20 cellular contexts compared by ENCODE assay signal in the genomic region with DNA sequence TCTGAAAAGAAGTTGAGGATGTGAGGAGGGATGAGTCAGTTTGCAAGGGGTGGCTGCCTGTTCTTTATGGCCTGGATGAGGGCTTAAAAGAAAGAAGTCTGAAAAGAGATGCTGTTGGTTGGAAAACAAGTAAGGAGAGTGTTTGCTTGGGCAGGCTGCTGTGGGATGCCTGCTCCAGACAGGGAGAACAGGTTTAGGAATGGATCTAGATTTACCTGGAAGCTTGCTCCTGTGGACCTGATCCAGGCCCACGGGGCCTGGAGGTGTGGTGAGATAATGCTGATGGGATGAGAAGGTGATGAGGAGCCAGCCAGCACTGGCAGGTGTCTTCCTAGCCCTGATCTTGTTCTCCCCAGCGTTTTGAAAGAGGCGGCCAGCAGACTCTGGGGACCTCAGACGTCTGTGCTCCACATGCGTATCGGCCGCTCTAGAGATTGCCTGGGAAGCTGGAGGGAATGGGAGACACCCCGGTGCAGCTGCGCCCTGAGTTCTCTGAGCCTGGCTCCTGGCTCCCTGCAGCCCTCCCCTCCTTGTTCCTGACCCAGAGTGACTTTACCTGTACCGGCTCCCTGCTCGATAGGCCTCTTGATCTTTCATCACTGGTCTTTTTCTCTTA.
DNase-seq lines count a peak whose midpoint lies in the region; ATAC-seq, FAIRE-seq and TF ChIP-seq lines count a peak whose summit lies in the region.
"Had no signal": no experiment of that assay in that cellular context is flagged by ENCODE, and none has a peak within 500 bp of the region (broad histone marks: within the 10 kb centered on the region; RNA-seq: fewer than 3 reads in every experiment).

No MANE protein-coding gene starts in this region.

- H3K27ac Mint-ChIP-seq in CD8-positive, alpha-beta memory T cell, result peak overlapping the region in 5 of 8 donors; percentile 31 to 75 (median 47)
- H3K27ac Mint-ChIP-seq in neural progenitor cell, result no peak overlapping the region
- H3K27ac Mint-ChIP-seq: B cell; CD8-positive, alpha-beta T cell; GM23338; HFFc6 had no signal

- no peak overlapping the region for H3K4me3 Mint-ChIP-seq in CD8-positive, alpha-beta memory T cell
- no peak overlapping the region for H3K4me3 Mint-ChIP-seq in neural progenitor cell
- H3K4me3 Mint-ChIP-seq: B cell; CD8-positive, alpha-beta T cell; GM23338; HFFc6 had no signal

- H3K27ac ChIP-seq in C4-2B (peak overlapping the region; percentile 4; the same call in 1 of the 2 replicates), H1 (ENCODE audit: low read depth, low read length) (no peak overlapping the region), neural progenitor cell (no peak overlapping the region)
- H3K27ac ChIP-seq in CD8-positive, alpha-beta memory T cell (ENCODE audit: low read depth, low read length), result no peak overlapping the region
- H3K27ac ChIP-seq: KMS-11 had no signal

- no peak overlapping the region for H3K56ac ChIP-seq in H1 (replicated peaks; ENCODE audit: insufficient read length, low read depth, low read length)

- peaks cover 10 to 15% (median 14%) of the 10 kb centered on the region in 3 donors for H3K4me1 Mint-ChIP-seq in CD8-positive, alpha-beta memory T cell
- H3K4me1 Mint-ChIP-seq in neural progenitor cell, result peaks cover 56% of the 10 kb centered on the region

- no peak overlapping the region for H3K18ac ChIP-seq in H1 (ENCODE audit: extremely low read depth, low read length)

- no peaks in the 10 kb centered on the region for H3K27me3 ChIP-seq in CD8-positive, alpha-beta memory T cell (ENCODE audit: insufficient read depth, low read length, poor library complexity, severe bottlenecking)
- H3K27me3 ChIP-seq in H1 (replicated peaks in 1 of 4; ENCODE audit: control insufficient read depth in 3 of 4, extremely low read depth in 1 of 4, insufficient read depth in 3 of 4, low read length in 3 of 4) (no peaks in the 10 kb centered on the region), neural progenitor cell (no peaks in the 10 kb centered on the region)

- no peaks in the 10 kb centered on the region for H3K9me3 Mint-ChIP-seq in CD8-positive, alpha-beta memory T cell
- H3K9me3 Mint-ChIP-seq in neural progenitor cell, result no peaks in the 10 kb centered on the region
- H3K9me3 Mint-ChIP-seq: CD8-positive, alpha-beta T cell; GM23338; HFFc6 had no signal

- H3K27me3 Mint-ChIP-seq in CD8-positive, alpha-beta memory T cell, result peaks cover 0 to 1% of the 10 kb centered on the region in 2 donors
- no peaks in the 10 kb centered on the region for H3K27me3 Mint-ChIP-seq in neural progenitor cell (ENCODE audit: insufficient read depth, low read depth)
- H3K27me3 Mint-ChIP-seq: B cell had no signal

- POLR2A ChIA-PET in CD8-positive, alpha-beta memory T cell (lab: Charles Lee), result no interaction called here
- POLR2A ChIA-PET in H1 (lab: Charles Lee; ENCODE audit: partially characterized antibody), result interaction anchor here (1.4 kb wide), 1 partner anchor 14 kb away, joined by 3 read pairs; no protein-coding TSS in a partner anchor

- TF ChIP-seq EP300 in H1 (IDR thresholded peaks at IDR 0.05; ENCODE audit: borderline replicate concordance in 1 of 2, low read depth in 2 of 2, low read length in 2 of 2), result no peak

- H3K23ac ChIP-seq in H1 (ENCODE audit: insufficient read length), result no peak overlapping the region

- no peak overlapping the region for H3K4ac ChIP-seq in H1 (replicated peaks; ENCODE audit: insufficient read length, low read depth, low read length)

- no peak overlapping the region for H3K14ac ChIP-seq in H1 (ENCODE audit: insufficient read length)

- H4K91ac ChIP-seq in H1 (replicated peaks; ENCODE audit: insufficient read length, low read length), result no peak overlapping the region

- H3K36me3 Mint-ChIP-seq in CD8-positive, alpha-beta memory T cell, result peaks cover 0 to 54% (median 4%) of the 10 kb centered on the region in 3 donors
- H3K36me3 Mint-ChIP-seq in neural progenitor cell, result peaks cover 14% of the 10 kb centered on the region

- no peak overlapping the region for H4K5ac ChIP-seq in H1 (ENCODE audit: insufficient read length, low read depth, low read length)

- no peaks in the 10 kb centered on the region for H4K20me1 ChIP-seq in H1 (replicated peaks in 1 of 2; ENCODE audit: control insufficient read depth in 1 of 2, insufficient read depth in 2 of 2, low read length in 2 of 2)
- peaks cover 76% of the 10 kb centered on the region for H4K20me1 ChIP-seq in neural progenitor cell (ENCODE audit: low read depth)

- ATAC-seq in HG03354 (IDR thresholded peaks at IDR 0.05; ENCODE audit: poor library complexity, severe bottlenecking, unreplicated experiment) (no peak), HG02870 (IDR thresholded peaks at IDR 0.05; ENCODE audit: unreplicated experiment) (no peak)
- ATAC-seq: CD8-positive, alpha-beta T cell; GM23338; HepG2 had no signal

- H3F3A ChIP-seq in neural progenitor cell (ENCODE audit: low read depth), result peaks cover 20% of the 10 kb centered on the region

- DNase-seq in CD8-positive, alpha-beta memory T cell, result no peak
- peak in 1 of 2 experiments; percentile 40 for DNase-seq in H1 (ENCODE audit: low read depth in 1 of 2, low spot score in 2 of 2)
- no peak for DNase-seq in neural progenitor cell (ENCODE audit: low spot score)
- DNase-seq in GOT3 (lab: John Stamatoyannopoulos, UW), result no peak
- DNase-seq: CD8-positive, alpha-beta T cell; GF-D8; HFFc6; NCI-H1417 treated with DMSO at 0.1 percent for 48 hours; NCI-H2029; NCI-H524; SHP77 had no signal

- H2BK5ac ChIP-seq in H1 (ENCODE audit: low read depth, low read length), result no peak overlapping the region

- 87% methylated on average over 11 of the region's 11 CpGs; no CpG with 5 or more reads in 1 of the 2 experiments for WGBS in H1 (ENCODE audit: extremely low coverage in 1 of 2, insufficient coverage in 1 of 2, insufficient read length in 1 of 2, insufficient replicate concordance in 2 of 2, low coverage in 1 of 2, low lambda C conversion rate in 2 of 2, missing lambda C conversion rate in 1 of 2), 2 experiments

- no peak for TF ChIP-seq RAD21 in H1 (IDR thresholded peaks at IDR 0.05 in 1 of 2, conservative IDR thresholded peaks at IDR 0.05 in 1 of 2; ENCODE audit: low read depth in 2 of 2, low read length in 2 of 2)

- CTCF ChIA-PET in CD8-positive, alpha-beta memory T cell (lab: Charles Lee), result no interaction called here
- CTCF ChIA-PET in H1 (lab: Charles Lee; ENCODE audit: partially characterized antibody), result interaction anchor here (0.8 to 1.2 kb wide), 5 partner anchors 9 to 536 kb away, joined by 3 to 6 read pairs (median 3); no protein-coding TSS in a partner anchor

- no peak overlapping the region for H3K4me3 ChIP-seq in CD8-positive, alpha-beta memory T cell (ENCODE audit: low read length)
- H3K4me3 ChIP-seq in H1 (ENCODE audit: extremely low read depth in 1 of 4, insufficient read depth in 2 of 4, low read depth in 3 of 4, low read length in 4 of 4) (no peak overlapping the region), neural progenitor cell (no peak overlapping the region)
- H3K4me3 ChIP-seq: GM23338 had no signal

- TF ChIP-seq POLR2A in H1 (IDR thresholded peaks at IDR 0.05; ENCODE audit: control extremely low read depth in 1 of 2, low read depth in 2 of 2, low read length in 2 of 2), result no peak

- no peak overlapping the region for H2BK15ac ChIP-seq in H1 (ENCODE audit: low read length)

- FAIRE-seq in H1 (lab: Jason Lieb, UNC), result no peak
- FAIRE-seq: GM19239, HepG2, RCC 7860 had no signal

- H3K36me3 ChIP-seq in CD8-positive, alpha-beta memory T cell (ENCODE audit: insufficient read depth, low read length), result no peaks in the 10 kb centered on the region
- H3K36me3 ChIP-seq in H1 (ENCODE audit: control insufficient read depth in 2 of 4, insufficient read depth in 4 of 4, low read length in 3 of 4) (no peaks in the 10 kb centered on the region), neural progenitor cell (no peaks in the 10 kb centered on the region)

- no peak overlapping the region for H2BK120ac ChIP-seq in H1 (replicated peaks; ENCODE audit: low read depth, low read length)

- no peak overlapping the region for H2AK5ac ChIP-seq in H1 (ENCODE audit: low read depth, low read length)

- 0 out of 2 replicates have a peak overlapping the region, but pooled peaks have one; percentile 3 for H4K8ac ChIP-seq in H1 (ENCODE audit: extremely low read depth, insufficient read depth, low read length)

- H3K4me2 ChIP-seq in H1 (ENCODE audit: insufficient read depth in 1 of 2, low read depth in 2 of 2, low read length in 2 of 2) (no peak overlapping the region), neural progenitor cell (peak overlapping the region; percentile 49)
- H3K4me2 ChIP-seq: GM23338, KMS-11 had no signal

- 0 out of 2 replicates have a peak, but pooled peaks cover 2% of the 10 kb centered on the region for H3K79me1 ChIP-seq in H1 (ENCODE audit: low read depth, low read length)

- no peaks in the 10 kb centered on the region for H3K23me2 ChIP-seq in H1 (ENCODE audit: low read depth, low read length)

- no peak overlapping the region for H2BK12ac ChIP-seq in H1 (ENCODE audit: low read depth, low read length)

- TF ChIP-seq CTCF in C4-2B (conservative IDR thresholded peaks at IDR 0.05) (no peak), H1 (IDR thresholded peaks at IDR 0.05; ENCODE audit: control extremely low read depth in 1 of 3, insufficient read depth in 1 of 3, low read depth in 1 of 3, low read length in 3 of 3) (no peak), neural progenitor cell (IDR thresholded peaks at IDR 0.05) (no peak)

- no peaks in the 10 kb centered on the region for H3K9me3 ChIP-seq in CD8-positive, alpha-beta memory T cell (ENCODE audit: low read length)
- H3K9me3 ChIP-seq in H1 (ENCODE audit: insufficient read depth in 2 of 2, low read depth in 1 of 2, low read length in 1 of 2) (no peaks in the 10 kb centered on the region), neural progenitor cell (ENCODE audit: low read depth) (no peaks in the 10 kb centered on the region)

- H3K4me1 ChIP-seq in CD8-positive, alpha-beta memory T cell (ENCODE audit: insufficient read depth, low read length), result no peaks in the 10 kb centered on the region
- H3K4me1 ChIP-seq in H1 (replicated peaks in 1 of 4; ENCODE audit: control insufficient read depth in 3 of 4, insufficient read depth in 4 of 4, low read length in 3 of 4) (peaks cover 0 to 8% (median 0%) of the 10 kb centered on the region in 4 experiments; a peak in 5 of 7 replicates), neural progenitor cell (peaks cover 48% of the 10 kb centered on the region)

- no peak overlapping the region for H2BK20ac ChIP-seq in H1 (ENCODE audit: low read length)

- H3K9ac ChIP-seq in H1 (replicated peaks in 1 of 4; ENCODE audit: extremely low read depth in 1 of 4, low read depth in 3 of 4, low read length in 3 of 4) (no peak overlapping the region), neural progenitor cell (no peak overlapping the region)
- H3K9ac ChIP-seq: KMS-11 had no signal

- H3K79me2 ChIP-seq in H1 (ENCODE audit: control insufficient read depth in 1 of 2, insufficient read depth in 2 of 2, low read length in 2 of 2) (no peaks in the 10 kb centered on the region), neural progenitor cell (ENCODE audit: low read depth) (peaks cover 33% of the 10 kb centered on the region)

- no peak overlapping the region for H2AFZ ChIP-seq in H1 (ENCODE audit: low read length)
- H2AFZ ChIP-seq in neural progenitor cell (replicated peaks), result no peak overlapping the region
- H2AFZ ChIP-seq: GM23338 had no signal

TF ChIP-seq in H1, 55 proteins besides CTCF, POLR2A, EP300 and RAD21 (continues in another document):
- no peak for TF ChIP-seq SP4 (IDR thresholded peaks at IDR 0.05; ENCODE audit: low read length)
- TF ChIP-seq SP1 (IDR thresholded peaks at IDR 0.05; ENCODE audit: low read depth, low read length), result no peak
